ENCODE assay signal across 14 cellular contexts in the genomic region with DNA sequence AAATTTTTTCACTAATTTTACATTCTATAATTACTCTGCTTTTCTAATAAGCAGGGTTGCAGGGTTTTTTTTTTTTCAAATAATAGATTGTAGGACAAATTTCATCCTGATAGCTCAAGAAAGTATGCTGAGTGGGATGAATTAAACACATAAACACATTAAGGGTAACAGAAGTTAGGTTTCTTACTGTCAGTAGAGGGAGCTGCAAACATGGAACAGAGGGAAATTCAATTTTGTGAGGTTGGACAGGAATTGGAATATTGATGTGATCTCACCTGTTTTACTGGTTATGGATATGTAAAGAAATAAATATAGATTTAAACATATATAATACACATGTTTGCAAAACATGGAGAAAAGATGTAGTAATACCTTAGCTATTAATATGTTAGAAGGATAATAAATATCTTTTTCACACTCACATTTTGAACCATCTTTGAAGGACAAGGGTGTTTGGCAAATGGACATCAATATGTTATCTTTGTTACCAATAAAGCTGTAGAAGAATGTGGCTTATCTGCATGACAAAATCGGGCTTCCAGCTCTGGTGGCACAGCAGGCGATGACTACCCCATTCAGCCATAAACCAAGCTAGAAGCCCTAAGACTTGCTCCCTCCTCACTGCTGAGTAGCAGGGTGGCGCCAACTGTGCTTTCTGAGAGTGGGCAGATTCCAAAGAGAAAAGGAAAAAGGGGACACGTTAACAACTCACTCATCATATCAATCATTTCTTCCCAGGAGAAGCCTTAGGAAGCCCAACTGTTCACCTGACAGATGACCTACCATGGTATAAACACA.
A peak's percentile ranks its signal among the peaks of the same experiment; 100 is the strongest.
DNase-seq lines count a peak whose midpoint lies in the region; ATAC-seq, FAIRE-seq and TF ChIP-seq lines count a peak whose summit lies in the region.
"Had no signal": no experiment of that assay in that cellular context is flagged by ENCODE, and none has a peak within 500 bp of the region (broad histone marks: within the 10 kb centered on the region; RNA-seq: fewer than 3 reads in every experiment).

No MANE protein-coding gene starts in this region.

- H3K4me1 ChIP-seq in BE2C (no peaks in the 10 kb centered on the region), IMR-90 (ENCODE audit: control insufficient read depth, insufficient read depth, low read length) (no peaks in the 10 kb centered on the region), GM12878 (ENCODE audit: control insufficient read depth, insufficient read depth, low read length) (no peaks in the 10 kb centered on the region)

- BruUV-seq in IMR-90 (replicated peaks; lab: Mats Ljungman, UMichigan) (no TSS peak), GM12878 (replicated peaks; lab: Mats Ljungman, UMichigan) (no TSS peak)

- H3K4ac ChIP-seq in IMR-90 (ENCODE audit: low read depth, low read length): no peak overlapping the region

- SMC1A ChIA-PET in GM12878 (lab: Charles Lee; ENCODE audit: uncharacterized antibody, unreplicated experiment): interaction anchor here (1.8 to 2.4 kb wide), 2 partner anchors 10 to 19 kb away, joined by 4 to 7 read pairs; no protein-coding TSS in a partner anchor

- no peak overlapping the region for H4K91ac ChIP-seq in IMR-90 (ENCODE audit: insufficient read depth, low read depth, low read length)

- no peak overlapping the region for H3K23ac ChIP-seq in IMR-90 (ENCODE audit: low read depth, low read length)

- H3K79me2 ChIP-seq in GM12878 (ENCODE audit: control insufficient read depth, insufficient read depth, low read length): no peaks in the 10 kb centered on the region

- no peak overlapping the region for H2BK20ac ChIP-seq in IMR-90 (ENCODE audit: low read depth, low read length)

- no peaks in the 10 kb centered on the region for H4K20me1 ChIP-seq in IMR-90 (ENCODE audit: insufficient read depth, low read length)
- H4K20me1 ChIP-seq in GM12878 (ENCODE audit: control insufficient read depth, insufficient read depth): no peaks in the 10 kb centered on the region

- no peak overlapping the region for H4K5ac ChIP-seq in IMR-90 (ENCODE audit: low read depth, low read length)

- no peak for TF ChIP-seq RAD21 in IMR-90 (IDR thresholded peaks at IDR 0.05; ENCODE audit: low read length)
- TF ChIP-seq RAD21 in GM12878 (IDR thresholded peaks at IDR 0.05; ENCODE audit: insufficient read depth, low read depth, low read length): no peak

- H3K18ac ChIP-seq in IMR-90 (ENCODE audit: low read depth, low read length): no peak overlapping the region

- TF ChIP-seq POLR2A in IMR-90 (IDR thresholded peaks at IDR 0.05; ENCODE audit: low read depth, low read length) (no peak), GM12878 (IDR thresholded peaks at IDR 0.05; ENCODE audit: low read depth, low read length) (no peak)

- intact Hi-C loops in IMR-90 (cut with micrococcal nuclease) (no loop called here), GM12878 (cut with micrococcal nuclease; ENCODE audit: unreplicated experiment) (no loop called here)

- ATAC-seq in IMR-90 (ENCODE audit: low read depth) (no peak), GM12878 (no peak), HG03457 (IDR thresholded peaks at IDR 0.05; ENCODE audit: unreplicated experiment) (no peak)
- ATAC-seq: activated T-cell treated with anti-CD3 and anti-CD28 coated beads, Interleukin-2, amount 50 U/mL, for 4 hours had no signal

- no peak overlapping the region for H3K4me2 ChIP-seq in IMR-90 (ENCODE audit: low read depth, low read length)
- H3K4me2 ChIP-seq in GM12878 (ENCODE audit: control insufficient read depth, insufficient read depth): no peak overlapping the region

- no peak overlapping the region for H2AK5ac ChIP-seq in IMR-90 (ENCODE audit: low read depth, low read length)

- no peak overlapping the region for H4K8ac ChIP-seq in IMR-90 (ENCODE audit: low read depth in 2 of 2, low read length in 2 of 2)

- dilution Hi-C loops in IMR-90 (cut with HindIII; ENCODE audit: low sequenced_read_pairs, unreplicated experiment): no loop called here

- RAD21 ChIA-PET in GM12878 (lab: Charles Lee; ENCODE audit: unreplicated experiment): interaction anchor here (0.8 kb wide), 1 partner anchor 1787 kb away, joined by 4 read pairs; no protein-coding TSS in a partner anchor

- CTCF ChIA-PET in IMR-90 (lab: Yijun Ruan, JAX) (interaction anchor here (0.5 to 1.4 kb wide), 6 partner anchors 9 to 1786 kb away, joined by 3 to 5 read pairs (median 3); no protein-coding TSS in a partner anchor), GM12878 (lab: Yijun Ruan, JAX) (interaction anchor here (1.6 kb wide), 1 partner anchor 9 kb away, joined by 5 read pairs; no protein-coding TSS in a partner anchor)

- H3K9me3 ChIP-seq in BE2C: no peaks in the 10 kb centered on the region
- no peaks in the 10 kb centered on the region for H3K9me3 ChIP-seq in IMR-90 (ENCODE audit: control insufficient read depth, insufficient read depth, low read length)
- H3K9me3 ChIP-seq in GM12878 (replicated peaks; ENCODE audit: control insufficient read depth, insufficient read depth, low read length): no peaks in the 10 kb centered on the region

- TF ChIP-seq EP300 in GM12878 (IDR thresholded peaks at IDR 0.05; ENCODE audit: borderline replicate concordance in 1 of 2, control insufficient read depth in 1 of 2, low read depth in 2 of 2, low read length in 2 of 2): no peak

- no peak overlapping the region for H3K4me3 ChIP-seq in BE2C (ENCODE audit: low read depth, low read length)
- H3K4me3 ChIP-seq in IMR-90 (ENCODE audit: insufficient read depth, low read depth, low read length): no peak overlapping the region
- H3K4me3 ChIP-seq in GM12878: no peak overlapping the region

- no peak overlapping the region for H2BK5ac ChIP-seq in IMR-90 (ENCODE audit: low read depth, low read length, poor library complexity, severe bottlenecking)

- H3K9ac ChIP-seq in IMR-90 (ENCODE audit: low read depth, low read length) (no peak overlapping the region), GM12878 (ENCODE audit: control insufficient read depth, insufficient read depth, low read length) (no peak overlapping the region)

- no peak overlapping the region for H2BK15ac ChIP-seq in IMR-90 (ENCODE audit: low read depth, low read length)

- H3K27ac ChIP-seq in IMR-90 (ENCODE audit: insufficient read depth, low read length) (no peak overlapping the region), GM12878 (ENCODE audit: control insufficient read depth, insufficient read depth) (no peak overlapping the region)
- H3K27ac ChIP-seq: HL-60 had no signal

- POLR2A ChIA-PET in IMR-90 (lab: Charles Lee; ENCODE audit: unreplicated experiment): no interaction called here
- POLR2A ChIA-PET in GM12878 (lab: Charles Lee): no interaction called here

- H2AK9ac ChIP-seq in IMR-90 (replicated peaks; ENCODE audit: low read depth, low read length, poor library complexity): no peak overlapping the region

- H3K9me1 ChIP-seq in IMR-90 (ENCODE audit: insufficient read depth, low read length): no peaks in the 10 kb centered on the region

- H3K36me3 ChIP-seq in BE2C: no peaks in the 10 kb centered on the region
- H3K36me3 ChIP-seq in IMR-90 (ENCODE audit: control insufficient read depth, insufficient read depth, low read length): no peaks in the 10 kb centered on the region
- no peaks in the 10 kb centered on the region for H3K36me3 ChIP-seq in GM12878 (ENCODE audit: control insufficient read depth in 2 of 2, insufficient read depth in 2 of 2, low read length in 1 of 2)

- H2AFZ ChIP-seq in IMR-90 (replicated peaks; ENCODE audit: low read length, poor library complexity) (no peak overlapping the region), GM12878 (ENCODE audit: control insufficient read depth, low read depth, low read length) (no peak overlapping the region)

- H2BK120ac ChIP-seq in IMR-90 (ENCODE audit: low read depth, low read length): no peak overlapping the region

- TF ChIP-seq CTCF in BE2C (IDR thresholded peaks at IDR 0.05; ENCODE audit: low read depth, low read length) (peak; percentile 39), IMR-90 (conservative IDR thresholded peaks at IDR 0.05; ENCODE audit: low read depth, low read length) (peak; percentile 24; the same call in 1 of the 2 replicates), GM12878 (IDR thresholded peaks at IDR 0.05 in 2 of 3, conservative IDR thresholded peaks at IDR 0.05 in 1 of 3; ENCODE audit: control insufficient read depth in 2 of 3, extremely low read depth in 1 of 3, insufficient read depth in 1 of 3, low read depth in 3 of 3, low read length in 3 of 3) (no peak)

- no peak overlapping the region for H3K14ac ChIP-seq in IMR-90 (replicated peaks; ENCODE audit: low read depth, low read length)

- H3K27me3 ChIP-seq in BE2C: no peaks in the 10 kb centered on the region
- H3K27me3 ChIP-seq in IMR-90 (ENCODE audit: control insufficient read depth, insufficient read depth, low read length): no peaks in the 10 kb centered on the region
- H3K27me3 ChIP-seq in GM12878 (replicated peaks in 1 of 2; ENCODE audit: control insufficient read depth in 2 of 2, insufficient read depth in 2 of 2, low read length in 1 of 2): no peaks in the 10 kb centered on the region; a peak in 1 of 4 replicates

- WGBS in IMR-90 (ENCODE audit: extremely low coverage in 2 of 2, insufficient read length in 1 of 2), 2 experiments: no CpG with 5 or more reads among the region's 4 CpGs
- 26% methylated on average over 4 of the region's 4 CpGs for WGBS in GM12878 (ENCODE audit: insufficient coverage, insufficient replicate concordance, low lambda C conversion rate, missing lambda C conversion rate)

- H3K56ac ChIP-seq in IMR-90 (ENCODE audit: extremely low read depth, insufficient read depth, low read length): no peak overlapping the region

- DNase-seq in BE2C (no peak), IMR-90 (no peak), GM12878 (ENCODE audit: low read depth, low spot score) (no peak), left kidney (ENCODE audit: low read depth, low spot score) (peak; percentile 9), ureter (ENCODE audit: low spot score) (no peak)
- DNase-seq in activated CD8-positive, alpha-beta memory T cell treated with anti-CD3 and anti-CD28 coated beads, Interleukin-2, amount 50 U/mL, for 48 hours: no peak
- no peak for DNase-seq in activated effector memory CD4-positive, alpha-beta T cell treated with anti-CD3 and anti-CD28 coated beads, Interleukin-2, amount 50 U/mL, for 16 hours
- DNase-seq: activated CD4-positive, alpha-beta T cell treated with anti-CD3 and anti-CD28 coated beads for 4 hours; activated T-cell treated with anti-CD3 and anti-CD28 coated beads, Interleukin-2, amount 50 U/mL, for 4 hours; aorta; NCI-H2171 treated with DMSO at 0.1 percent for 48 hours; T-helper 1 cell had no signal

- in situ Hi-C loops in IMR-90 (cut with MboI; ENCODE audit: low sequenced_read_pairs) (no loop called here), GM12878 (cut with MboI) (no loop called here)

- no peaks in the 10 kb centered on the region for H3K79me1 ChIP-seq in IMR-90 (ENCODE audit: low read depth in 1 of 2, low read length in 2 of 2)

- FAIRE-seq in GM12878 (lab: Jason Lieb, UNC): peak; percentile 65

TF ChIP-seq in GM12878, 131 proteins besides CTCF, POLR2A, EP300 and RAD21 (continues in another document):
- no peak for TF ChIP-seq TCF12 (IDR thresholded peaks at IDR 0.05; ENCODE audit: low read depth, low read length)
- TF ChIP-seq BCL11A (IDR thresholded peaks at IDR 0.05; ENCODE audit: low read depth, low read length): no peak

Comparison
In these comparisons a context has a peak if more than half of its experiments do, and no peak if none do; other contexts are left out.
1. CTCF ChIP-seq: peak in BE2C (single experiment) and IMR-90 (single experiment); none in GM12878 (0 of 3).